In genomic region chr1:9784508-9785133, GRCh38 we compare ENCODE assay signal across 9 cellular contexts. TPM values are rescaled to one million over a fixed set of nuclear protein-coding genes. Genes with fewer than 3 reads are reported as not detected.
DNase-seq lines count a peak whose midpoint lies in the region; ATAC-seq, FAIRE-seq and TF ChIP-seq lines count a peak whose summit lies in the region.
"Had no signal": no experiment of that assay in that cellular context is flagged by ENCODE, and none has a peak within 500 bp of the region (broad histone marks: within the 10 kb centered on the region; RNA-seq: fewer than 3 reads in every experiment).

No MANE protein-coding gene starts in this region.

- DNase-seq in AG08396 (ENCODE audit: low spot score) (peak; percentile 45), GM18507 (ENCODE audit: extremely low spot score, insufficient read length, low read depth) (peak; percentile 37), NCI-H524 treated with DMSO at 0.1 percent for 48 hours (lab: John Stamatoyannopoulos, UW) (peak; percentile 39), epithelial cell of prostate (ENCODE audit: low read depth, low spot score) (no peak), progenitor cell of endocrine pancreas (ENCODE audit: low spot score, unreplicated experiment) (peak; percentile 18)
- peak; percentile 83 for DNase-seq in activated CD8-positive, alpha-beta T cell treated with anti-CD3 and anti-CD28 coated beads, Interleukin-2, amount 10 ng/mL, durations not matched to agents 7 days and 5 days

- no peaks in the 10 kb centered on the region for H3K9me3 Mint-ChIP-seq in activated CD8-positive, alpha-beta T cell treated with anti-CD3 and anti-CD28 coated beads, Interleukin-2, amount 10 ng/mL, durations not matched to agents 7 days and 5 days (ENCODE audit: insufficient read depth)
- no peaks in the 10 kb centered on the region for H3K9me3 Mint-ChIP-seq in progenitor cell of endocrine pancreas (ENCODE audit: low read depth)

- H3K27ac ChIP-seq in epithelial cell of prostate = peak overlapping the region; percentile 69
- H3K27ac ChIP-seq: skin epidermis had no signal

- H3K36me3 Mint-ChIP-seq in activated CD8-positive, alpha-beta T cell treated with anti-CD3 and anti-CD28 coated beads, Interleukin-2, amount 10 ng/mL, durations not matched to agents 7 days and 5 days (ENCODE audit: low read depth) = peaks cover 13% of the 10 kb centered on the region
- peaks cover 5% of the 10 kb centered on the region for H3K36me3 Mint-ChIP-seq in progenitor cell of endocrine pancreas (ENCODE audit: insufficient read depth)

- peak; percentile 92 for FAIRE-seq in GM18507 (lab: Jason Lieb, UNC)

- CTCF ChIA-PET in activated CD8-positive, alpha-beta T cell treated with anti-CD3 and anti-CD28 coated beads, Interleukin-2, amount 10 ng/mL, durations not matched to agents 7 days and 5 days (lab: Charles Lee) = interaction anchor here (0.6 to 5.6 kb wide), 46 partner anchors 9 to 200 kb away, joined by 3 to 264 read pairs (median 4); partner anchors contain the start of genes LZIC and NMNAT1

- H3K4me1 Mint-ChIP-seq in activated CD8-positive, alpha-beta T cell treated with anti-CD3 and anti-CD28 coated beads, Interleukin-2, amount 10 ng/mL, durations not matched to agents 7 days and 5 days (ENCODE audit: low read depth) = peaks cover 47% of the 10 kb centered on the region
- no peaks in the 10 kb centered on the region for H3K4me1 Mint-ChIP-seq in progenitor cell of endocrine pancreas (ENCODE audit: low read depth)

- ATAC-seq in activated CD8-positive, alpha-beta T cell treated with anti-CD3 and anti-CD28 coated beads, Interleukin-2, amount 10 ng/mL, durations not matched to agents 7 days and 5 days = peak; percentile 53
- ATAC-seq in HG03039 (IDR thresholded peaks at IDR 0.05; ENCODE audit: unreplicated experiment) = no peak
- no peak for ATAC-seq in HG03521 (IDR thresholded peaks at IDR 0.05; ENCODE audit: unreplicated experiment)

- no peaks in the 10 kb centered on the region for H3K27me3 Mint-ChIP-seq in activated CD8-positive, alpha-beta T cell treated with anti-CD3 and anti-CD28 coated beads, Interleukin-2, amount 10 ng/mL, durations not matched to agents 7 days and 5 days (ENCODE audit: low read depth)
- no peaks in the 10 kb centered on the region for H3K27me3 Mint-ChIP-seq in progenitor cell of endocrine pancreas

- no peak overlapping the region for H3K4me3 Mint-ChIP-seq in activated CD8-positive, alpha-beta T cell treated with anti-CD3 and anti-CD28 coated beads, Interleukin-2, amount 10 ng/mL, durations not matched to agents 7 days and 5 days
- H3K4me3 Mint-ChIP-seq in progenitor cell of endocrine pancreas (ENCODE audit: low read depth) = no peak overlapping the region

- peak; percentile 82 for TF ChIP-seq CTCF in progenitor cell of endocrine pancreas (IDR thresholded peaks at IDR 0.05; ENCODE audit: unreplicated experiment)

- POLR2A ChIA-PET in activated CD8-positive, alpha-beta T cell treated with anti-CD3 and anti-CD28 coated beads, Interleukin-2, amount 10 ng/mL, durations not matched to agents 7 days and 5 days (lab: Charles Lee) = interaction anchor here (0.6 kb wide), 1 partner anchor 24 kb away, joined by 3 read pairs; no protein-coding TSS in a partner anchor

- no peak overlapping the region for H3K27ac Mint-ChIP-seq in activated CD8-positive, alpha-beta T cell treated with anti-CD3 and anti-CD28 coated beads, Interleukin-2, amount 10 ng/mL, durations not matched to agents 7 days and 5 days
- H3K27ac Mint-ChIP-seq in progenitor cell of endocrine pancreas = peak overlapping the region; percentile 10

RNA-seq across cellular contexts. Expression of gene CLSTN1, which starts 39.1 kb away (rescaled TPM):
- total RNA-seq in activated CD8-positive, alpha-beta T cell treated with anti-CD3 and anti-CD28 coated beads, Interleukin-2, amount 10 ng/mL, durations not matched to agents 7 days and 5 days = 10 to 100 TPM; 91.1 to 96.8 TPM
- total RNA-seq in progenitor cell of endocrine pancreas = 128 and 130 TPM in 2 replicates
